Comparison of ENCODE assay signal across 2 cellular contexts in genomic region chr1:156490401-156491032, GRCh38.
A peak's percentile ranks its signal among the peaks of the same experiment; 100 is the strongest.
TF ChIP-seq lines count a peak whose summit lies in the region.

No MANE protein-coding gene starts in this region.

TF ChIP-seq in A549, 52 proteins besides CTCF, POLR2A, EP300 and RAD21 (continued from another document):
- TF ChIP-seq TFCP2L1 (CRISPR knock-in tag; IDR thresholded peaks at IDR 0.05): no peak
- TF ChIP-seq NPAS2 (CRISPR knock-in tag; IDR thresholded peaks at IDR 0.05; ENCODE audit: borderline replicate concordance): no peak
- no peak for TF ChIP-seq CBX8 (IDR thresholded peaks at IDR 0.05)
- no peak for TF ChIP-seq EHF (CRISPR knock-in tag; IDR thresholded peaks at IDR 0.05)
- no peak for TF ChIP-seq EHMT2 (IDR thresholded peaks at IDR 0.05; ENCODE audit: low read depth)
- TF ChIP-seq MYC (IDR thresholded peaks at IDR 0.05; ENCODE audit: borderline replicate concordance, low read length): no peak
- no peak for TF ChIP-seq HMGXB4 (CRISPR knock-in tag; IDR thresholded peaks at IDR 0.05; ENCODE audit: borderline replicate concordance)

TF ChIP-seq in K562, 482 proteins besides CTCF, POLR2A, EP300 and RAD21 (continued from another document):
- 0 out of 2 replicates have a peak, but pooled peaks have one; percentile 18 for TF ChIP-seq TFAP4 (CRISPR knock-in tag; IDR thresholded peaks at IDR 0.05; ENCODE audit: borderline replicate concordance)
- TF ChIP-seq EGR1 (conservative IDR thresholded peaks at IDR 0.05): peak; percentile 71; the same call in 1 of the 2 replicates
- TF ChIP-seq HMG20B (CRISPR knock-in tag; IDR thresholded peaks at IDR 0.05): no peak
- peak; percentile 70 for TF ChIP-seq NCOR1 (IDR thresholded peaks at IDR 0.05)
- TF ChIP-seq ZBTB11 (CRISPR knock-in tag; IDR thresholded peaks at IDR 0.05): peak in 1 of 3 experiments; percentile 66; a peak in 2 of 6 replicates
- TF ChIP-seq DIDO1 (tag; IDR thresholded peaks at IDR 0.05; ENCODE audit: low read depth): no peak
- no peak for TF ChIP-seq ZBTB34 (CRISPR knock-in tag; IDR thresholded peaks at IDR 0.05)
- no peak for TF ChIP-seq CREM (IDR thresholded peaks at IDR 0.05; ENCODE audit: low read depth)
- 0 out of 2 replicates have a peak, but pooled peaks have one; percentile 14 for TF ChIP-seq RBFOX2 (IDR thresholded peaks at IDR 0.05; ENCODE audit: low read depth, low read length)
- 0 out of 2 replicates have a peak, but pooled peaks have one; percentile 26 for TF ChIP-seq ZNF592 (IDR thresholded peaks at IDR 0.05)
- TF ChIP-seq ZBTB7A (IDR thresholded peaks at IDR 0.05; ENCODE audit: borderline replicate concordance, control insufficient read depth, low read depth, low read length): 0 out of 2 replicates have a peak, but pooled peaks have one; percentile 15
- TF ChIP-seq YY1 (IDR thresholded peaks at IDR 0.05; ENCODE audit: borderline replicate concordance in 1 of 3, control insufficient read depth in 1 of 3, extremely low read depth in 1 of 3, insufficient read depth in 3 of 3, insufficient read length in 1 of 3, insufficient replicate concordance in 2 of 3, low read depth in 1 of 3, low read length in 2 of 3): peak in 1 of 3 experiments; percentile 60
- no peak for TF ChIP-seq CREB1 (IDR thresholded peaks at IDR 0.05)
- peak; percentile 33; the same call in 1 of the 2 replicates for TF ChIP-seq CREB1 (CRISPR knock-in tag; IDR thresholded peaks at IDR 0.05)
- peak; percentile 97 for TF ChIP-seq MEF2A (IDR thresholded peaks at IDR 0.05; ENCODE audit: control insufficient read depth, low read depth, low read length)
- no peak for TF ChIP-seq GABPB2 (CRISPR knock-in tag; conservative IDR thresholded peaks at IDR 0.05)
- TF ChIP-seq GABPA (tag; conservative IDR thresholded peaks at IDR 0.05; ENCODE audit: low read depth): 0 out of 2 replicates have a peak, but pooled peaks have one; percentile 18
- peak; percentile 5; the same call in 1 of the 2 replicates for TF ChIP-seq ZNF316 (IDR thresholded peaks at IDR 0.05)
TF ChIP-seq in K562: peak in this region for 13.
